In genomic region chr20:48635791-48636267, GRCh38 we compare ENCODE assay signal across 8 cellular contexts.
DNase-seq lines count a peak whose midpoint lies in the region; ATAC-seq and TF ChIP-seq lines count a peak whose summit lies in the region.

No MANE protein-coding gene starts in this region.

- H3K23ac ChIP-seq in mesendoderm (ENCODE audit: low read length), result no peak overlapping the region

- no peak overlapping the region for H4K5ac ChIP-seq in mesendoderm (ENCODE audit: low read length)

- no peak overlapping the region for H3K4ac ChIP-seq in mesendoderm (ENCODE audit: low read depth, low read length)

- TF ChIP-seq CTCF in dorsolateral prefrontal cortex (IDR thresholded peaks at IDR 0.05 in 54 of 56, conservative IDR thresholded peaks at IDR 0.05 in 2 of 56; ENCODE audit: low read depth in 1 of 56, partially characterized antibody in 56 of 56), result peak; percentile 65 to 96 (median 86)

- H3K27ac ChIP-seq in dorsolateral prefrontal cortex (peak overlapping the region in 58 of 59 donors; percentile 33 to 95 (median 81)), mesendoderm (ENCODE audit: low read depth, low read length) (no peak overlapping the region)

- DNase-seq in activated gamma-delta T cell treated with Interleukin-2 at 50 U/mL for 16 hours (peak; percentile 47), activated gamma-delta T cell (lab: John Stamatoyannopoulos, UW) (no peak), NCI-H2196 treated with DMSO at 0.1 percent for 48 hours (lab: John Stamatoyannopoulos, UW; ENCODE audit: unreplicated experiment) (peak; percentile 14), dorsolateral prefrontal cortex (peak; percentile 32 to 88 (median 76)), mesendoderm (peak; percentile 65)
- DNase-seq in activated CD4-positive, alpha-beta T cell treated with anti-CD3 and anti-CD28 coated beads, Interleukin-2, amount 50 U/mL, for 24 hours (ENCODE audit: low read depth in 1 of 2, low spot score in 1 of 2), result peak; percentile 49 to 54
- peak; percentile 31 to 51 for DNase-seq in stimulated activated CD8-positive, alpha-beta memory T cell treated with anti-CD3 and anti-CD28 coated beads, Interleukin-7, amount 100 ng/mL, for 48 hours (ENCODE audit: extremely low read depth in 1 of 2, low read depth in 1 of 2)

- H3K79me2 ChIP-seq in mesendoderm (ENCODE audit: control insufficient read depth, insufficient read depth, low read length), result no peaks in the 10 kb centered on the region

- no peak overlapping the region for H3K4me2 ChIP-seq in mesendoderm (ENCODE audit: low read length)

- no peaks in the 10 kb centered on the region for H3K4me1 ChIP-seq in mesendoderm (ENCODE audit: control insufficient read depth, low read depth, low read length)

- WGBS in mesendoderm (ENCODE audit: extremely low coverage, insufficient coverage, low lambda C conversion rate), result no CpG with 5 or more reads among the region's 5 CpGs

- ATAC-seq in GM21423 (IDR thresholded peaks at IDR 0.05; ENCODE audit: unreplicated experiment), result no peak

- H3K9ac ChIP-seq in mesendoderm (ENCODE audit: low read length), result no peak overlapping the region

- no peaks in the 10 kb centered on the region for H3K79me1 ChIP-seq in mesendoderm (ENCODE audit: low read length)

- H4K8ac ChIP-seq in mesendoderm (ENCODE audit: low read depth, low read length), result no peak overlapping the region

- H3K18ac ChIP-seq in mesendoderm (ENCODE audit: low read length), result no peak overlapping the region

- no peak overlapping the region for H3K56ac ChIP-seq in mesendoderm (ENCODE audit: low read length)

- no peaks in the 10 kb centered on the region for H3K27me3 ChIP-seq in dorsolateral prefrontal cortex
- H3K27me3 ChIP-seq in mesendoderm (ENCODE audit: insufficient read depth, low read length, poor library complexity), result no peaks in the 10 kb centered on the region

- H3K36me3 ChIP-seq in mesendoderm (ENCODE audit: control insufficient read depth, insufficient read depth, low read length), result peaks cover 8% of the 10 kb centered on the region

- no peak overlapping the region for H2BK5ac ChIP-seq in mesendoderm (ENCODE audit: low read length)

- no peak overlapping the region for H3K4me3 ChIP-seq in dorsolateral prefrontal cortex
- no peak overlapping the region for H3K4me3 ChIP-seq in mesendoderm (ENCODE audit: low read length)

- no peak overlapping the region for H2BK120ac ChIP-seq in mesendoderm (ENCODE audit: low read depth, low read length)

- intact Hi-C loops in dorsolateral prefrontal cortex (cut with DNase I), result loop anchor here (2.0 to 5.0 kb wide), 4 partner anchors 17 to 286 kb away; partner anchors contain the start of gene ARFGEF2 (in 1 of the 2)

- no peak overlapping the region for H2BK15ac ChIP-seq in mesendoderm (replicated peaks; ENCODE audit: low read depth)

- H2AK5ac ChIP-seq in mesendoderm (ENCODE audit: low read length), result no peak overlapping the region
